Comparison of ENCODE assay signal across 1 cellular context in genomic region chr1:94250341-94250740, GRCh38.
TF ChIP-seq lines count a peak whose summit lies in the region.

No MANE protein-coding gene starts in this region.

TF ChIP-seq in HepG2, 621 proteins besides CTCF, POLR2A, EP300 and RAD21:
- TF ChIP-seq ZSCAN22 (CRISPR knock-in tag; IDR thresholded peaks at IDR 0.05): no peak
- TF ChIP-seq ZNF839 (CRISPR knock-in tag; IDR thresholded peaks at IDR 0.05; ENCODE audit: borderline replicate concordance): no peak
- no peak for TF ChIP-seq MTF1 (CRISPR knock-in tag; IDR thresholded peaks at IDR 0.05)
- TF ChIP-seq NFIC (IDR thresholded peaks at IDR 0.05; ENCODE audit: low read length): no peak
- no peak for TF ChIP-seq TFE3 (CRISPR knock-in tag; IDR thresholded peaks at IDR 0.05)
- TF ChIP-seq ZNF782 (CRISPR knock-in tag; IDR thresholded peaks at IDR 0.05; ENCODE audit: borderline replicate concordance): no peak
- no peak for TF ChIP-seq KLF16 (CRISPR knock-in tag; IDR thresholded peaks at IDR 0.05)
- TF ChIP-seq HNF4A (CRISPR knock-in tag; IDR thresholded peaks at IDR 0.05): peak; percentile 16; the same call in 1 of the 2 replicates
